8 cellular contexts compared by ENCODE assay signal in the genomic region with DNA sequence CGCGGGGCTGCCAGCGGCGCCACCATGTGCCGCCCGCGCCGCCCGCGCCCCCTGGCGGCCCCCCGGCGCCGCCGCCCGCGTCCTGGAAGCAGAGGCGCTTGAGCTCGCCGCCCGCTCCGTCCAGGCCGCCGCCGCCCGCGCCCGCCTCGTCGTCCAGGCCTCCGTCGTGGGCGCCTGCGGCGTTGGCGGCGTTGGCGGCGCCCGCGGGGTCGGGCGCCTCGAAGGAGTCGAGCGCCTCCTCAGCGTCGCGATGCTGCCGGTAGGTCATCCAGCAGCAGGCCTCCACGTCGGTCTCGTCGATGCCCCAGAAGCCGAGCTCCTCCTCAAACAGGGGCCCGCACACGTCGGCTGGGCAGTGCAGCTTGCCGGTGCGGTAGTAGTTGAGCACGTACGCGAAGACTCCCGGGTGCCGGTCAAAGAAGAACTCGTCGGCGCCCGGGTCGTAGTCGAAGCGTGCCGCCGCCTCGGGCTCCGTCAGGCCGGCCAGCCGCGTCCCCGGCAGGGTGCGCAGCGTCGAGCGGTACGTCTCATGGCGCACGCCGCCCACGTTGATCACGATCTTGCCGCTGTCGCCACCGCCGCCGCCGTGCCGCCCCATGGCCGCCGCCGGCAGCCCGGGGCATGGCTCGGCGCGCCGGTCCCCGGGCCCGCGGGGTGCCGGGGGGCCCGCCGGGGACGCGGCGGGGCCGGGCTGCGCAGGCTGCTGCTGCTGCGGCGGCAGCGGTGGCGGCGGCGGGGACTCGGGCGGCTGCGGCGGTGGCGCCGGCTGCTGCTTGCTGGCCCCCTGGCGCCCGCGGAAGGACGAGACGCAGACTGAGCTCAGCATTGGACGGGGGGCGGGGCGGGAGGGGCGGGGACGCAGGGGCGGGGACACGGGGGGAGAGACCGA. TPM values are rescaled to one million over a fixed set of nuclear protein-coding genes. Genes with fewer than 3 reads are reported as not detected.
A peak's percentile ranks its signal among the peaks of the same experiment; 100 is the strongest.
DNase-seq lines count a peak whose midpoint lies in the region; ATAC-seq and TF ChIP-seq lines count a peak whose summit lies in the region.

No MANE protein-coding gene starts in this region.

- intact Hi-C loops in ascending aorta (cut with DNase I): no loop called here
- intact Hi-C loops in naive thymus-derived CD4-positive, alpha-beta T cell (cut with micrococcal nuclease): loop anchor here (1.0 to 5.0 kb wide), 7 partner anchors 29 to 780 kb away; a partner anchor contains a TSS

- H3K27ac Mint-ChIP-seq in naive thymus-derived CD4-positive, alpha-beta T cell: peak overlapping the region in 2 of 9 donors; percentile 84 to 96

- CTCF ChIA-PET in naive thymus-derived CD4-positive, alpha-beta T cell (lab: Charles Lee): interaction anchor here (1.0 kb wide), 2 partner anchors 29 to 181 kb away, joined by 3 to 4 read pairs; no protein-coding TSS in a partner anchor

- H3K36me3 Mint-ChIP-seq in naive thymus-derived CD4-positive, alpha-beta T cell: peaks cover 0 to 13% (median 0%) of the 10 kb centered on the region in 5 donors

- H3K4me3 ChIP-seq in HUES48 (ENCODE audit: low read depth, low read length) (peak overlapping the region; percentile 59), ascending aorta (peak overlapping the region; percentile 40 to 60)
- H3K4me3 ChIP-seq in naive thymus-derived CD4-positive, alpha-beta T cell (ENCODE audit: low read length): no peak overlapping the region

- H3K4me1 ChIP-seq in HUES48 (ENCODE audit: control insufficient read depth, insufficient read depth, low read length) (peaks cover 16% of the 10 kb centered on the region), ascending aorta (peaks cover 3 to 21% of the 10 kb centered on the region in 2 donors)
- peaks cover 36 to 57% of the 10 kb centered on the region in 2 donors for H3K4me1 ChIP-seq in naive thymus-derived CD4-positive, alpha-beta T cell (ENCODE audit: control insufficient read depth in 2 of 2, insufficient read depth in 2 of 2, low read length in 2 of 2)

- H3K27me3 ChIP-seq in HUES48 (ENCODE audit: control insufficient read depth, insufficient read depth, low read length) (peaks cover 20% of the 10 kb centered on the region), ascending aorta (no peaks in the 10 kb centered on the region)
- peaks cover 15 to 28% of the 10 kb centered on the region in 2 donors for H3K27me3 ChIP-seq in naive thymus-derived CD4-positive, alpha-beta T cell (ENCODE audit: control insufficient read depth in 2 of 2, insufficient read depth in 2 of 2, low read length in 2 of 2)

- peaks cover 0 to 26% (median 9%) of the 10 kb centered on the region in 11 donors for H3K9me3 Mint-ChIP-seq in naive thymus-derived CD4-positive, alpha-beta T cell

- TF ChIP-seq CTCF in ascending aorta (IDR thresholded peaks at IDR 0.05): peak in 1 of 3 experiments; percentile 5

- DNase-seq in Daoy (ENCODE audit: low read depth) (peak; percentile 57), ascending aorta (ENCODE audit: low spot score in 2 of 2) (no peak), hepatic stellate cell (ENCODE audit: low spot score) (no peak)
- peak in 2 of 9 donors; percentile 48 to 58 for DNase-seq in naive thymus-derived CD4-positive, alpha-beta T cell

- H3K36me3 ChIP-seq in HUES48 (ENCODE audit: control insufficient read depth, insufficient read depth, low read length) (peaks cover 4% of the 10 kb centered on the region), ascending aorta (no peaks in the 10 kb centered on the region)
- H3K36me3 ChIP-seq in naive thymus-derived CD4-positive, alpha-beta T cell (ENCODE audit: control insufficient read depth in 2 of 3, insufficient read depth in 3 of 3, low read length in 3 of 3): no peaks in the 10 kb centered on the region

- H3K9me3 ChIP-seq in HUES48 (ENCODE audit: control insufficient read depth, insufficient read depth, low read length) (no peaks in the 10 kb centered on the region), ascending aorta (no peaks in the 10 kb centered on the region)
- H3K9me3 ChIP-seq in naive thymus-derived CD4-positive, alpha-beta T cell (ENCODE audit: control insufficient read depth in 2 of 3, low read length in 3 of 3): peaks cover 0 to 14% (median 0%) of the 10 kb centered on the region in 3 experiments

- POLR2A ChIA-PET in naive thymus-derived CD4-positive, alpha-beta T cell (lab: Charles Lee): interaction anchor here (0.7 to 1.2 kb wide), 2 partner anchors 29 to 182 kb away, joined by 4 read pairs; a partner anchor contains a TSS

- peak overlapping the region; percentile 72 to 97 (median 86) for H3K4me3 Mint-ChIP-seq in naive thymus-derived CD4-positive, alpha-beta T cell

- ATAC-seq in GM19372 (IDR thresholded peaks at IDR 0.05; ENCODE audit: low read depth, unreplicated experiment) (peak; percentile 0), GM18861 (IDR thresholded peaks at IDR 0.05; ENCODE audit: unreplicated experiment) (no peak), HG02981 (IDR thresholded peaks at IDR 0.05; ENCODE audit: unreplicated experiment) (no peak)
- no peak for ATAC-seq in naive thymus-derived CD4-positive, alpha-beta T cell

- peak overlapping the region; percentile 33; the same call in 1 of the 2 replicates for H3K9ac ChIP-seq in HUES48 (ENCODE audit: low read depth, low read length)

- peaks cover 36 to 71% (median 66%) of the 10 kb centered on the region in 7 donors for H3K4me1 Mint-ChIP-seq in naive thymus-derived CD4-positive, alpha-beta T cell

- H3K27me3 Mint-ChIP-seq in naive thymus-derived CD4-positive, alpha-beta T cell: peaks cover 20 to 64% (median 43%) of the 10 kb centered on the region in 5 donors

- no peak overlapping the region for H3K27ac ChIP-seq in HUES48 (ENCODE audit: low read depth, low read length)
- no peak overlapping the region for H3K27ac ChIP-seq in ascending aorta
- H3K27ac ChIP-seq in naive thymus-derived CD4-positive, alpha-beta T cell (ENCODE audit: low read depth, low read length): no peak overlapping the region

RNA-seq across cellular contexts. Expression of a gene that starts 0.7 kb away (rescaled TPM):
- total RNA-seq in Daoy (2014; rRNA removed; shearing (Covaris generic)): 0.06 and 0.15 TPM in 2 replicates
- 3.8 TPM for total RNA-seq in ascending aorta
- 10 to 100 TPM in 1 of 5 experiments, 1 to 10 TPM in 4; 1.9 to 11.1 (median 2.4) TPM for total RNA-seq in naive thymus-derived CD4-positive, alpha-beta T cell
- polyA plus RNA-seq in naive thymus-derived CD4-positive, alpha-beta T cell: not detected

RNA-seq across cellular contexts. Expression of a gene that starts 36.9 kb away (rescaled TPM):
- total RNA-seq in Daoy (2014; rRNA removed; shearing (Covaris generic)): not detected in 2 replicates
- total RNA-seq in ascending aorta: 1.6 TPM
- 1 to 10 TPM in 4 of 5 experiments, under 1 TPM in 1; 0.72 to 8.2 (median 4.5) TPM for total RNA-seq in naive thymus-derived CD4-positive, alpha-beta T cell
- polyA plus RNA-seq in naive thymus-derived CD4-positive, alpha-beta T cell: 1 to 10 TPM; 1.2 to 1.6 TPM

RNA-seq across cellular contexts. Expression of a gene that starts 47.8 kb away (rescaled TPM):
- 61.1 and 77.3 TPM in 2 replicates for total RNA-seq in Daoy (2014; rRNA removed; shearing (Covaris generic))
- total RNA-seq in ascending aorta: 150 TPM
- total RNA-seq in naive thymus-derived CD4-positive, alpha-beta T cell: 100 to 1,000 TPM in 4 of 5 experiments, 10 to 100 TPM in 1; 66.6 to 284 (median 114) TPM
- 100 to 1,000 TPM in 1 of 2 donors, 10 to 100 TPM in 1; 82.7 to 128 TPM for polyA plus RNA-seq in naive thymus-derived CD4-positive, alpha-beta T cell

RNA-seq across cellular contexts. Expression of a gene that starts 55.6 kb away (rescaled TPM):
- 84.5 and 99.5 TPM in 2 replicates for total RNA-seq in Daoy (2014; rRNA removed; shearing (Covaris generic))
- 22.9 TPM for total RNA-seq in ascending aorta
- total RNA-seq in naive thymus-derived CD4-positive, alpha-beta T cell: 100 to 1,000 TPM in 1 of 5 experiments, 10 to 100 TPM in 4; 26.0 to 110 (median 40.8) TPM
- 10 to 100 TPM; 30.5 to 44.3 TPM for polyA plus RNA-seq in naive thymus-derived CD4-positive, alpha-beta T cell
